ENCODE assay signal across 17 cellular contexts in genomic region chr2:210626849-210627248, GRCh38.
DNase-seq lines count a peak whose midpoint lies in the region; ATAC-seq and TF ChIP-seq lines count a peak whose summit lies in the region.
"Had no signal": no experiment of that assay in that cellular context is flagged by ENCODE, and none has a peak within 500 bp of the region (broad histone marks: within the 10 kb centered on the region; RNA-seq: fewer than 3 reads in every experiment).

No MANE protein-coding gene starts in this region.

- no peak overlapping the region for H3T11ph ChIP-seq in H9 (ENCODE audit: low read length)

- H3K23ac ChIP-seq in H9 (ENCODE audit: insufficient read length, low read depth, low read length): no peak overlapping the region

- H3K4ac ChIP-seq in H9 (ENCODE audit: low read depth, low read length): no peak overlapping the region

- no peak overlapping the region for H3K14ac ChIP-seq in H9 (ENCODE audit: insufficient read depth, low read length)

- no peak overlapping the region for H3K4me3 Mint-ChIP-seq in H9
- no peak overlapping the region for H3K4me3 Mint-ChIP-seq in activated CD4-positive, alpha-beta memory T cell treated with anti-CD3 and anti-CD28 coated beads, Interleukin-2, amount 10 ng/mL, durations not matched to agents 7 days and 5 days
- H3K4me3 Mint-ChIP-seq: activated T-cell treated with anti-CD3 and anti-CD28 coated beads, Interleukin-2, amount 50 U/mL, for 4 hours had no signal

- no peak overlapping the region for H4K91ac ChIP-seq in H9 (ENCODE audit: insufficient read length, low read depth, low read length)

- H3K27me3 Mint-ChIP-seq in H9 (ENCODE audit: low read depth): no peaks in the 10 kb centered on the region
- H3K27me3 Mint-ChIP-seq in activated CD4-positive, alpha-beta memory T cell treated with anti-CD3 and anti-CD28 coated beads, Interleukin-2, amount 10 ng/mL, durations not matched to agents 7 days and 5 days: no peaks in the 10 kb centered on the region

- CTCF ChIA-PET in activated CD4-positive, alpha-beta memory T cell treated with anti-CD3 and anti-CD28 coated beads, Interleukin-2, amount 10 ng/mL, durations not matched to agents 7 days and 5 days (lab: Charles Lee): no interaction called here

- peak overlapping the region in 2 of 3 experiments; percentile 32 to 85; a peak in 3 of 7 replicates for H3K27ac Mint-ChIP-seq in H9
- no peak overlapping the region for H3K27ac Mint-ChIP-seq in activated CD4-positive, alpha-beta memory T cell treated with anti-CD3 and anti-CD28 coated beads, Interleukin-2, amount 10 ng/mL, durations not matched to agents 7 days and 5 days

- H4K20me1 ChIP-seq in H9 (ENCODE audit: control insufficient read depth, insufficient read depth, insufficient read length): no peaks in the 10 kb centered on the region

- DNase-seq in ACHN: peak; percentile 43
- no peak for DNase-seq in H9
- DNase-seq in RPMI7951 (ENCODE audit: low read depth): peak; percentile 56
- DNase-seq in fibroblast of pulmonary artery (ENCODE audit: low read depth): peak; percentile 12
- no peak for DNase-seq in testis
- DNase-seq in activated effector memory CD4-positive, alpha-beta T cell treated with Interleukin-2 at 50 U/mL for 16 hours: no peak
- DNase-seq in activated CD4-positive, alpha-beta memory T cell treated with anti-CD3 and anti-CD28 coated beads, Interleukin-2, amount 10 ng/mL, durations not matched to agents 7 days and 5 days: no peak
- DNase-seq: activated T-cell treated with anti-CD3 and anti-CD28 coated beads, Interleukin-2, amount 50 U/mL, for 4 hours; AML-193; DMS79; NCI-H1092; NCI-H526; right cardiac atrium had no signal

- no peak for TF ChIP-seq POLR2A in testis (IDR thresholded peaks at IDR 0.05)

- H2BK120ac ChIP-seq in H9 (ENCODE audit: low read depth, low read length, poor library complexity, severe bottlenecking): no peak overlapping the region

- H3K4me3 ChIP-seq in fibroblast of pulmonary artery (replicated peaks; ENCODE audit: low read depth, low read length): no peak overlapping the region
- H3K4me3 ChIP-seq in testis: no peak overlapping the region
- H3K4me3 ChIP-seq: SJCRH30 had no signal

- intact Hi-C loops in testis (cut with DNase I; ENCODE audit: low total_unique reads): no loop called here

- no peak overlapping the region for H2AFZ ChIP-seq in H9 (ENCODE audit: low read length)

- ATAC-seq in GM19397 (IDR thresholded peaks at IDR 0.05; ENCODE audit: unreplicated experiment): no peak
- ATAC-seq: activated T-cell treated with anti-CD3 and anti-CD28 coated beads, Interleukin-2, amount 50 U/mL, for 4 hours; HCT116; right cardiac atrium had no signal

- no peak overlapping the region for H4K8ac ChIP-seq in H9 (replicated peaks; ENCODE audit: insufficient read length, low read depth, low read length)

- no peak overlapping the region for H2BK12ac ChIP-seq in H9 (ENCODE audit: insufficient read length, low read depth, low read length)

- peaks cover 7 to 16% of the 10 kb centered on the region in 2 experiments for H3K4me1 Mint-ChIP-seq in H9
- H3K4me1 Mint-ChIP-seq in activated CD4-positive, alpha-beta memory T cell treated with anti-CD3 and anti-CD28 coated beads, Interleukin-2, amount 10 ng/mL, durations not matched to agents 7 days and 5 days: no peaks in the 10 kb centered on the region

- POLR2A ChIA-PET in activated CD4-positive, alpha-beta memory T cell treated with anti-CD3 and anti-CD28 coated beads, Interleukin-2, amount 10 ng/mL, durations not matched to agents 7 days and 5 days (lab: Charles Lee): no interaction called here

- no peaks in the 10 kb centered on the region for H3K27me3 ChIP-seq in H9 (ENCODE audit: insufficient read depth, low read length)
- H3K27me3 ChIP-seq in testis: no peaks in the 10 kb centered on the region
- H3K27me3 ChIP-seq: SJCRH30 had no signal

- H3K27ac ChIP-seq in H9 (ENCODE audit: insufficient read length, low read depth, low read length) (no peak overlapping the region), testis (no peak overlapping the region)
- H3K27ac ChIP-seq: epithelial cell of prostate, SJCRH30 had no signal

- in situ Hi-C loops in ACHN (cut with HindIII; ENCODE audit: low pct_ligation_motif_present, low pct_unique_long_range_greater_than_20kb, low sequenced_read_pairs): no loop called here

- no peak overlapping the region for H2AK5ac ChIP-seq in H9 (ENCODE audit: insufficient read length, low read length)

- no peaks in the 10 kb centered on the region for H3K79me2 ChIP-seq in H9 (ENCODE audit: insufficient read depth, low read length)

- no peak overlapping the region for H2BK20ac ChIP-seq in H9 (ENCODE audit: low read depth, low read length, poor library complexity, severe bottlenecking)

- H3K56ac ChIP-seq in H9 (ENCODE audit: insufficient read length, low read depth, low read length): no peak overlapping the region

- H3K9me3 ChIP-seq in H9 (ENCODE audit: control insufficient read depth, low read depth, low read length) (no peaks in the 10 kb centered on the region), testis (no peaks in the 10 kb centered on the region)
- H3K9me3 ChIP-seq: SJCRH30 had no signal

- H4K5ac ChIP-seq in H9 (ENCODE audit: insufficient read length, low read depth, low read length): no peak overlapping the region

- H3K36me3 Mint-ChIP-seq in H9 (ENCODE audit: insufficient read depth in 1 of 3, low read depth in 3 of 3): no peaks in the 10 kb centered on the region
- H3K36me3 Mint-ChIP-seq in activated CD4-positive, alpha-beta memory T cell treated with anti-CD3 and anti-CD28 coated beads, Interleukin-2, amount 10 ng/mL, durations not matched to agents 7 days and 5 days (ENCODE audit: low read depth): no peaks in the 10 kb centered on the region

- H3K9ac ChIP-seq in H9 (ENCODE audit: extremely low read depth, insufficient read length, low read length): no peak overlapping the region

- no CpG with 5 or more reads among the region's 4 CpGs for WGBS in H9 (ENCODE audit: extremely low coverage, insufficient read length, low lambda C conversion rate)
- 81 to 85% methylated on average over 4 of the region's 4 CpGs for WGBS in testis, 2 donors

- no peak overlapping the region for H3K4me2 ChIP-seq in H9 (ENCODE audit: insufficient read depth, insufficient read length, low read length)

- TF ChIP-seq CTCF in H9 (conservative IDR thresholded peaks at IDR 0.05) (no peak), fibroblast of pulmonary artery (IDR thresholded peaks at IDR 0.05; ENCODE audit: low read length, missing control alignments) (no peak), testis (IDR thresholded peaks at IDR 0.05) (no peak)

- no peaks in the 10 kb centered on the region for H3K9me3 Mint-ChIP-seq in H9
- H3K9me3 Mint-ChIP-seq in activated CD4-positive, alpha-beta memory T cell treated with anti-CD3 and anti-CD28 coated beads, Interleukin-2, amount 10 ng/mL, durations not matched to agents 7 days and 5 days: no peaks in the 10 kb centered on the region
- H3K9me3 Mint-ChIP-seq: activated T-cell treated with anti-CD3 and anti-CD28 coated beads, Interleukin-2, amount 50 U/mL, for 4 hours had no signal

- H3K4me1 ChIP-seq in H9 (ENCODE audit: insufficient read depth, low read length) (peaks cover 3% of the 10 kb centered on the region; the same call in 1 of the 2 replicates), testis (no peaks in the 10 kb centered on the region)
- H3K4me1 ChIP-seq: SJCRH30 had no signal

- no peak overlapping the region for H3K18ac ChIP-seq in H9 (ENCODE audit: insufficient read length, low read depth, low read length)

- H3K36me3 ChIP-seq in testis (ENCODE audit: low read depth, missing control alignments): no peaks in the 10 kb centered on the region
- H3K36me3 ChIP-seq: SJCRH30 had no signal

- H3K79me1 ChIP-seq in H9 (ENCODE audit: insufficient read depth, low read depth, low read length, poor library complexity, severe bottlenecking): no peaks in the 10 kb centered on the region

- H3K23me2 ChIP-seq in H9 (ENCODE audit: insufficient read length, low read depth, low read length, poor library complexity, severe bottlenecking): no peaks in the 10 kb centered on the region

- no peak overlapping the region for H2BK5ac ChIP-seq in H9 (ENCODE audit: insufficient read length, low read length)

- no peak overlapping the region for H2BK15ac ChIP-seq in H9 (ENCODE audit: low read depth, low read length)

Comparison
In these comparisons a context has a peak if more than half of its experiments do, and no peak if none do; other contexts are left out.
1. DNase-seq: peak in ACHN (single experiment), RPMI7951 (single experiment) and fibroblast of pulmonary artery (single experiment); none in H9 (single experiment), testis (single experiment), activated effector memory CD4-positive, alpha-beta T cell treated with Interleukin-2 at 50 U/mL for 16 hours (single experiment) and activated CD4-positive, alpha-beta memory T cell treated with anti-CD3 and anti-CD28 coated beads, Interleukin-2, amount 10 ng/mL, durations not matched to agents 7 days and 5 days (single experiment).